ENCODE assay signal across 16 cellular contexts in genomic region chr7:129503725-129504124, GRCh38. TPM values are rescaled to one million over a fixed set of nuclear protein-coding genes. Genes with fewer than 3 reads are reported as not detected.
DNase-seq lines count a peak whose midpoint lies in the region; ATAC-seq and TF ChIP-seq lines count a peak whose summit lies in the region.
"Had no signal": no experiment of that assay in that cellular context is flagged by ENCODE, and none has a peak within 500 bp of the region (broad histone marks: within the 10 kb centered on the region; RNA-seq: fewer than 3 reads in every experiment).

No MANE protein-coding gene starts in this region.

- no peak overlapping the region for H3K27ac ChIP-seq in GM23338 (ENCODE audit: low read depth)
- H3K27ac ChIP-seq: BLaER1 treated with 17β-estradiol and CSF1 and Interleukin-3, amounts not matched to agents 10 nM and 100 nM; left lung; PC-9; prostate gland had no signal

- ATAC-seq in activated CD4-positive, alpha-beta T cell treated with anti-CD3 and anti-CD28 coated beads for 36 hours = no peak
- no peak for ATAC-seq in GM23338
- no peak for ATAC-seq in activated naive CD8-positive, alpha-beta T cell treated with anti-CD3 and anti-CD28 coated beads, Interleukin-2, amount 50 U/mL, for 24 hours

- H3K4me2 ChIP-seq in GM23338 = peak overlapping the region; percentile 92

- H3K4me1 ChIP-seq in GM23338 (ENCODE audit: insufficient read depth) = peaks cover 9% of the 10 kb centered on the region
- H3K4me1 ChIP-seq: prostate gland had no signal

- no peaks in the 10 kb centered on the region for H3K36me3 Mint-ChIP-seq in activated CD4-positive, alpha-beta T cell treated with anti-CD3 and anti-CD28 coated beads for 36 hours (ENCODE audit: low read depth)
- no peaks in the 10 kb centered on the region; the same call in 2 of the 3 replicates for H3K36me3 Mint-ChIP-seq in GM23338 (ENCODE audit: low read depth)
- peaks cover 2% of the 10 kb centered on the region for H3K36me3 Mint-ChIP-seq in activated naive CD8-positive, alpha-beta T cell treated with anti-CD3 and anti-CD28 coated beads, Interleukin-2, amount 50 U/mL, for 24 hours (ENCODE audit: low read depth)
- no peaks in the 10 kb centered on the region for H3K36me3 Mint-ChIP-seq in nephron (ENCODE audit: low read depth)

- intact Hi-C loops in activated CD4-positive, alpha-beta T cell treated with anti-CD3 and anti-CD28 coated beads for 36 hours (cut with DNase I, micrococcal nuclease) = loop anchor here (2.0 to 10.0 kb wide), 4 partner anchors 69 to 445 kb away; partner anchors contain the start of genes NRF1 (in 1 of the 2) and STRIP2 (in 1 of the 2)

- peak overlapping the region; percentile 87 for H2AFZ ChIP-seq in GM23338

- no peaks in the 10 kb centered on the region for H3K9me2 ChIP-seq in GM23338 (ENCODE audit: insufficient read depth)

- TF ChIP-seq CTCF in GM23338 (conservative IDR thresholded peaks at IDR 0.05; ENCODE audit: low read depth in 2 of 2) (no peak), nephron (IDR thresholded peaks at IDR 0.05; ENCODE audit: unreplicated experiment in 3 of 3) (no peak)

- H3F3A ChIP-seq in GM23338 (replicated peaks; ENCODE audit: low read depth) = peaks cover 15% of the 10 kb centered on the region; the same call in 1 of the 2 replicates

- H3K27me3 Mint-ChIP-seq in activated CD4-positive, alpha-beta T cell treated with anti-CD3 and anti-CD28 coated beads for 36 hours = no peaks in the 10 kb centered on the region
- H3K27me3 Mint-ChIP-seq in GM23338 (ENCODE audit: insufficient read depth, low read depth, poor library complexity) = peaks cover 24% of the 10 kb centered on the region
- H3K27me3 Mint-ChIP-seq in activated naive CD8-positive, alpha-beta T cell treated with anti-CD3 and anti-CD28 coated beads, Interleukin-2, amount 50 U/mL, for 24 hours = no peaks in the 10 kb centered on the region
- H3K27me3 Mint-ChIP-seq in nephron (ENCODE audit: low read depth) = peaks cover 64% of the 10 kb centered on the region

- CTCF ChIA-PET in activated CD4-positive, alpha-beta T cell treated with anti-CD3 and anti-CD28 coated beads for 36 hours (lab: Charles Lee) = interaction anchor here (0.7 to 1.2 kb wide), 4 partner anchors 21 to 516 kb away, joined by 3 to 5 read pairs (median 3); no protein-coding TSS in a partner anchor

- peaks cover 14% of the 10 kb centered on the region for H3K4me1 Mint-ChIP-seq in activated CD4-positive, alpha-beta T cell treated with anti-CD3 and anti-CD28 coated beads for 36 hours
- H3K4me1 Mint-ChIP-seq in GM23338 (peaks cover 4% of the 10 kb centered on the region), nephron (peaks cover 7% of the 10 kb centered on the region)
- peaks cover 15% of the 10 kb centered on the region for H3K4me1 Mint-ChIP-seq in activated naive CD8-positive, alpha-beta T cell treated with anti-CD3 and anti-CD28 coated beads, Interleukin-2, amount 50 U/mL, for 24 hours

- H3K27ac Mint-ChIP-seq in activated CD4-positive, alpha-beta T cell treated with anti-CD3 and anti-CD28 coated beads for 36 hours = no peak overlapping the region
- no peak overlapping the region for H3K27ac Mint-ChIP-seq in GM23338
- no peak overlapping the region for H3K27ac Mint-ChIP-seq in activated naive CD8-positive, alpha-beta T cell treated with anti-CD3 and anti-CD28 coated beads, Interleukin-2, amount 50 U/mL, for 24 hours
- no peak overlapping the region for H3K27ac Mint-ChIP-seq in nephron

- no peaks in the 10 kb centered on the region for H3K9me3 Mint-ChIP-seq in activated CD4-positive, alpha-beta T cell treated with anti-CD3 and anti-CD28 coated beads for 36 hours (ENCODE audit: low read depth)
- no peaks in the 10 kb centered on the region; the same call in 1 of the 3 replicates for H3K9me3 Mint-ChIP-seq in GM23338
- H3K9me3 Mint-ChIP-seq in activated naive CD8-positive, alpha-beta T cell treated with anti-CD3 and anti-CD28 coated beads, Interleukin-2, amount 50 U/mL, for 24 hours = no peaks in the 10 kb centered on the region
- H3K9me3 Mint-ChIP-seq in nephron = no peaks in the 10 kb centered on the region

- H3K4me3 Mint-ChIP-seq in activated CD4-positive, alpha-beta T cell treated with anti-CD3 and anti-CD28 coated beads for 36 hours = peak overlapping the region; percentile 45
- H3K4me3 Mint-ChIP-seq in GM23338 (peak overlapping the region; percentile 69; the same call in 2 of the 3 replicates), nephron (peak overlapping the region; percentile 81 to 88 (median 87))
- H3K4me3 Mint-ChIP-seq in activated naive CD8-positive, alpha-beta T cell treated with anti-CD3 and anti-CD28 coated beads, Interleukin-2, amount 50 U/mL, for 24 hours = peak overlapping the region; percentile 79

- no peak overlapping the region for H3K4me3 ChIP-seq in GM23338
- H3K4me3 ChIP-seq: left lung had no signal

- peaks cover 36% of the 10 kb centered on the region for H3K27me3 ChIP-seq in GM23338 (ENCODE audit: insufficient read depth)

- DNase-seq in activated CD4-positive, alpha-beta T cell treated with anti-CD3 and anti-CD28 coated beads for 36 hours = no peak
- no peak for DNase-seq in activated CD4-positive, alpha-beta T cell treated with anti-CD3 and anti-CD28 coated beads, Interleukin-2, amount 50 U/mL, for 4 hours
- DNase-seq in GM23338 (ENCODE audit: low spot score) (no peak), NCI-H226 (no peak), NCI-H2171 treated with DMSO at 0.1 percent for 48 hours (lab: John Stamatoyannopoulos, UW) (no peak), NCI-H2081 (lab: John Stamatoyannopoulos, UW) (no peak)
- DNase-seq in activated naive CD8-positive, alpha-beta T cell treated with anti-CD3 and anti-CD28 coated beads, Interleukin-2, amount 50 U/mL, for 24 hours = no peak
- DNase-seq: foreskin melanocyte, left lung, NCI-H2107, NCI-H774, PC-9 had no signal

- H4K20me1 ChIP-seq in GM23338 (replicated peaks; ENCODE audit: insufficient read depth) = no peaks in the 10 kb centered on the region
- H4K20me1 ChIP-seq: BLaER1 treated with 17β-estradiol and CSF1 and Interleukin-3, amounts not matched to agents 10 nM and 100 nM had no signal

- no peaks in the 10 kb centered on the region for H3K36me3 ChIP-seq in GM23338 (ENCODE audit: insufficient read depth)
- H3K36me3 ChIP-seq: BLaER1 treated with 17β-estradiol and CSF1 and Interleukin-3, amounts not matched to agents 10 nM and 100 nM; left lung; prostate gland had no signal

- POLR2A ChIA-PET in activated CD4-positive, alpha-beta T cell treated with anti-CD3 and anti-CD28 coated beads for 36 hours (lab: Charles Lee) = interaction anchor here (0.5 to 0.6 kb wide), 3 partner anchors 10 to 277 kb away, joined by 3 to 4 read pairs (median 4); no protein-coding TSS in a partner anchor

- H3K79me2 ChIP-seq in GM23338 (replicated peaks; ENCODE audit: insufficient read depth) = no peaks in the 10 kb centered on the region

TF ChIP-seq in GM23338, 12 proteins besides CTCF, POLR2A, EP300 and RAD21 (continues in another document):
- TF ChIP-seq ETS1 (IDR thresholded peaks at IDR 0.05) (no peak), JUNB (IDR thresholded peaks at IDR 0.05; ENCODE audit: unreplicated experiment) (no peak), POLR2AphosphoS5 (IDR thresholded peaks at IDR 0.05; ENCODE audit: low read depth) (no peak), ZNF331 (CRISPR knock-in tag; IDR thresholded peaks at IDR 0.05; ENCODE audit: low read depth) (no peak), STAT1 (IDR thresholded peaks at IDR 0.05; ENCODE audit: unreplicated experiment) (no peak), ZNF114 (CRISPR knock-in tag; IDR thresholded peaks at IDR 0.05) (no peak), NANOG (IDR thresholded peaks at IDR 0.05; ENCODE audit: borderline replicate concordance) (no peak), EZH2phosphoT487 (IDR thresholded peaks at IDR 0.05; ENCODE audit: unreplicated experiment) (no peak), EZH2 (IDR thresholded peaks at IDR 0.05; ENCODE audit: low read depth, unreplicated experiment) (no peak)
- TF ChIP-seq, protein P1, sequence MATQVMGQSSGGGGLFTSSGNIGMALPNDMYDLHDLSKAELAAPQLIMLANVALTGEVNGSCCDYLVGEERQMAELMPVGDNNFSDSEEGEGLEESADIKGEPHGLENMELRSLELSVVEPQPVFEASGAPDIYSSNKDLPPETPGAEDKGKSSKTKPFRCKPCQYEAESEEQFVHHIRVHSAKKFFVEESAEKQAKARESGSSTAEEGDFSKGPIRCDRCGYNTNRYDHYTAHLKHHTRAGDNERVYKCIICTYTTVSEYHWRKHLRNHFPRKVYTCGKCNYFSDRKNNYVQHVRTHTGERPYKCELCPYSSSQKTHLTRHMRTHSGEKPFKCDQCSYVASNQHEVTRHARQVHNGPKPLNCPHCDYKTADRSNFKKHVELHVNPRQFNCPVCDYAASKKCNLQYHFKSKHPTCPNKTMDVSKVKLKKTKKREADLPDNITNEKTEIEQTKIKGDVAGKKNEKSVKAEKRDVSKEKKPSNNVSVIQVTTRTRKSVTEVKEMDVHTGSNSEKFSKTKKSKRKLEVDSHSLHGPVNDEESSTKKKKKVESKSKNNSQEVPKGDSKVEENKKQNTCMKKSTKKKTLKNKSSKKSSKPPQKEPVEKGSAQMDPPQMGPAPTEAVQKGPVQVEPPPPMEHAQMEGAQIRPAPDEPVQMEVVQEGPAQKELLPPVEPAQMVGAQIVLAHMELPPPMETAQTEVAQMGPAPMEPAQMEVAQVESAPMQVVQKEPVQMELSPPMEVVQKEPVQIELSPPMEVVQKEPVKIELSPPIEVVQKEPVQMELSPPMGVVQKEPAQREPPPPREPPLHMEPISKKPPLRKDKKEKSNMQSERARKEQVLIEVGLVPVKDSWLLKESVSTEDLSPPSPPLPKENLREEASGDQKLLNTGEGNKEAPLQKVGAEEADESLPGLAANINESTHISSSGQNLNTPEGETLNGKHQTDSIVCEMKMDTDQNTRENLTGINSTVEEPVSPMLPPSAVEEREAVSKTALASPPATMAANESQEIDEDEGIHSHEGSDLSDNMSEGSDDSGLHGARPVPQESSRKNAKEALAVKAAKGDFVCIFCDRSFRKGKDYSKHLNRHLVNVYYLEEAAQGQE (IDR thresholded peaks at IDR 0.05; ENCODE audit: unreplicated experiment) = no peak

RNA-seq across cellular contexts. Expression of gene SMKR1, which starts 1.4 kb away (rescaled TPM):
- 1 to 10 TPM; 2.3 to 2.7 TPM for total RNA-seq in activated CD4-positive, alpha-beta T cell treated with anti-CD3 and anti-CD28 coated beads for 36 hours
- total RNA-seq in GM23338 (2014; rRNA removed; shearing (Covaris generic)) = 0.70 TPM in 1 of 2 replicates, not detected in the other
- polyA plus RNA-seq in GM23338 (2016; fragmentation: Nextera tagmentation; extraction: Ambion mirVana) = 1.7 and 2.1 TPM in 2 replicates
- total RNA-seq: urinary bladder had no signal
- polyA plus RNA-seq: urinary bladder had no signal
